In genomic region chr16:65122974-65123845, GRCh38 we compare ENCODE assay signal across 2 cellular contexts.
TF ChIP-seq lines count a peak whose summit lies in the region.

No MANE protein-coding gene starts in this region.

TF ChIP-seq in liver, 16 proteins besides CTCF, POLR2A, EP300 and RAD21:
- TF ChIP-seq HNF4G (IDR thresholded peaks at IDR 0.05) (no peak), JUND (IDR thresholded peaks at IDR 0.05) (no peak)
- TF ChIP-seq, protein P1, sequence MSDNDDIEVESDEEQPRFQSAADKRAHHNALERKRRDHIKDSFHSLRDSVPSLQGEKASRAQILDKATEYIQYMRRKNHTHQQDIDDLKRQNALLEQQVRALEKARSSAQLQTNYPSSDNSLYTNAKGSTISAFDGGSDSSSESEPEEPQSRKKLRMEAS (IDR thresholded peaks at IDR 0.05): no peak

TF ChIP-seq in HepG2, 621 proteins besides CTCF, POLR2A, EP300 and RAD21:
- TF ChIP-seq HOXA5 (CRISPR knock-in tag; IDR thresholded peaks at IDR 0.05) (no peak), ARNT2 (CRISPR knock-in tag; IDR thresholded peaks at IDR 0.05; ENCODE audit: low read depth) (no peak), NBN (conservative IDR thresholded peaks at IDR 0.05) (no peak), CREM (IDR thresholded peaks at IDR 0.05) (no peak), CREM (CRISPR knock-in tag; IDR thresholded peaks at IDR 0.05) (no peak), HNRNPK (IDR thresholded peaks at IDR 0.05; ENCODE audit: low read depth, low read length, poor library complexity, severe bottlenecking) (no peak), JUND (CRISPR knock-in tag; IDR thresholded peaks at IDR 0.05) (no peak), ZFX (CRISPR knock-in tag; IDR thresholded peaks at IDR 0.05; ENCODE audit: low read depth) (no peak), RNF219 (CRISPR knock-in tag; IDR thresholded peaks at IDR 0.05) (no peak), KAT2B (IDR thresholded peaks at IDR 0.05; ENCODE audit: borderline replicate concordance, low read depth, low read length) (no peak), ZNF431 (CRISPR knock-in tag; IDR thresholded peaks at IDR 0.05; ENCODE audit: borderline replicate concordance, low read depth) (no peak), POGZ (CRISPR knock-in tag; IDR thresholded peaks at IDR 0.05) (no peak)
- TF ChIP-seq, protein P2, sequence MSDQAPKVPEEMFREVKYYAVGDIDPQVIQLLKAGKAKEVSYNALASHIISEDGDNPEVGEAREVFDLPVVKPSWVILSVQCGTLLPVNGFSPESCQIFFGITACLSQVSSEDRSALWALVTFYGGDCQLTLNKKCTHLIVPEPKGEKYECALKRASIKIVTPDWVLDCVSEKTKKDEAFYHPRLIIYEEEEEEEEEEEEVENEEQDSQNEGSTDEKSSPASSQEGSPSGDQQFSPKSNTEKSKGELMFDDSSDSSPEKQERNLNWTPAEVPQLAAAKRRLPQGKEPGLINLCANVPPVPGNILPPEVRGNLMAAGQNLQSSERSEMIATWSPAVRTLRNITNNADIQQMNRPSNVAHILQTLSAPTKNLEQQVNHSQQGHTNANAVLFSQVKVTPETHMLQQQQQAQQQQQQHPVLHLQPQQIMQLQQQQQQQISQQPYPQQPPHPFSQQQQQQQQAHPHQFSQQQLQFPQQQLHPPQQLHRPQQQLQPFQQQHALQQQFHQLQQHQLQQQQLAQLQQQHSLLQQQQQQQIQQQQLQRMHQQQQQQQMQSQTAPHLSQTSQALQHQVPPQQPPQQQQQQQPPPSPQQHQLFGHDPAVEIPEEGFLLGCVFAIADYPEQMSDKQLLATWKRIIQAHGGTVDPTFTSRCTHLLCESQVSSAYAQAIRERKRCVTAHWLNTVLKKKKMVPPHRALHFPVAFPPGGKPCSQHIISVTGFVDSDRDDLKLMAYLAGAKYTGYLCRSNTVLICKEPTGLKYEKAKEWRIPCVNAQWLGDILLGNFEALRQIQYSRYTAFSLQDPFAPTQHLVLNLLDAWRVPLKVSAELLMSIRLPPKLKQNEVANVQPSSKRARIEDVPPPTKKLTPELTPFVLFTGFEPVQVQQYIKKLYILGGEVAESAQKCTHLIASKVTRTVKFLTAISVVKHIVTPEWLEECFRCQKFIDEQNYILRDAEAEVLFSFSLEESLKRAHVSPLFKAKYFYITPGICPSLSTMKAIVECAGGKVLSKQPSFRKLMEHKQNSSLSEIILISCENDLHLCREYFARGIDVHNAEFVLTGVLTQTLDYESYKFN (CRISPR knock-in tag; conservative IDR thresholded peaks at IDR 0.05): no peak
